In the genomic region with DNA sequence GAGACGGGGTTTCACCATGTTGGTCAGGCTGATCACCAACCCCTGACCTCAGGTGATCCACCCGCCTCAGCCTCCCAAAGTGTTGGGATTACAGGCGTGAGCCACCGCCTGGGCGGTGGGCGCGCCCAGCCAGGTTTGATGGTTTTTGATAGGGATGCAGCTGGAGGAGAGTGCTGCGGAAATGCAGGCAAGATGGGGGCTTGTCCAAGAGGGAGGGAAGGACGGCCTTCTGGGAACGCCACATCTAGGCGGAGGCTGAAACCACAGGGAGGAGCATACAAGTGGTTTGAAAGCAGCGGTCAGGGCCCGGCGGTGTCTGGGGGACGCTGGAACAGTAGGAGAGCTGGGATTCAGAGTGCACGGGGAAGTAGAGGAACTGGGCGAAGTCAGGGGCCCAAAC, we compare ENCODE assay signal across 24 cellular contexts.
"Had no signal": no experiment of that assay in that cellular context is flagged by ENCODE, and none has a peak within 500 bp of the region (broad histone marks: within the 10 kb centered on the region; RNA-seq: fewer than 3 reads in every experiment).

No MANE protein-coding gene starts in this region.

- H3K36me3 ChIP-seq: stomach, suprapubic skin, thoracic aorta, thyroid gland, tibial artery, transverse colon, upper lobe of left lung, upper lobe of right lung, uterus, vagina had no signal

- DNase-seq: stimulated activated CD4-positive, alpha-beta T cell treated with anti-CD3 and anti-CD28 coated beads, Interleukin-2, amount 100 ng/mL, for 48 hours; stimulated activated CD4-positive, alpha-beta T cell treated with anti-CD3 and anti-CD28 coated beads, Interleukin-4, amount 100 ng/mL, for 1 hour; stimulated activated CD4-positive, alpha-beta T cell treated with anti-CD3 and anti-CD28 coated beads, Interleukin-4, amount 100 ng/mL, for 24 hours; stimulated activated CD4-positive, alpha-beta T cell treated with anti-CD3 and anti-CD28 coated beads, Interleukin-4, amount 100 ng/mL, for 4 hours; stimulated activated CD8-positive, alpha-beta memory T cell treated with anti-CD3 and anti-CD28 coated beads, Interleukin-4, amount 100 ng/mL, for 48 hours; stimulated activated naive B cell treated with anti-CD40 and anti-IgM and Interleukin-4, amounts not matched to agents 10 μg/mL and 1 μg/mL and 100 μg/mL, for 72 hours; stimulated activated naive CD4-positive, alpha-beta T cell; stimulated activated naive CD4-positive, alpha-beta T cell treated with Interleukin-2 at 50 U/mL for 16 hours; stimulated activated naive CD8-positive, alpha-beta T cell treated with anti-CD3 and anti-CD28 coated beads, Interleukin-15, amount 100 ng/mL, for 72 hours; stimulated activated naive CD8-positive, alpha-beta T cell treated with anti-CD3 and anti-CD28 coated beads, Interleukin-15, Interleukin-2, amounts not matched to agents 100 U/mL and 50 U/mL, for 24 hours; stomach; substantia nigra; testis; thyroid gland; transverse colon; trophoblast cell; upper lobe of right lung; uterus had no signal

- H3K9me3 ChIP-seq: stomach, suprapubic skin, testis, thoracic aorta, thyroid gland, tibial artery, transverse colon, upper lobe of left lung, upper lobe of right lung, uterus, vagina had no signal

- H3K4me3 ChIP-seq: stomach, suprapubic skin, testis, thoracic aorta, thyroid gland, tibial artery, tibial nerve, transverse colon, upper lobe of left lung, upper lobe of right lung, uterus, vagina had no signal

- H3K27ac ChIP-seq: stomach, suprapubic skin, testis, thoracic aorta, thyroid gland, tibial artery, tibial nerve, transverse colon, upper lobe of left lung, upper lobe of right lung, uterus, vagina had no signal

- H3K4me1 ChIP-seq: stomach, suprapubic skin, testis, thyroid gland, tibial artery, tibial nerve, transverse colon, upper lobe of left lung, upper lobe of right lung, uterus, vagina had no signal

- H3K27me3 ChIP-seq: stomach, suprapubic skin, testis, thyroid gland, tibial artery, tibial nerve, transverse colon, upper lobe of left lung, upper lobe of right lung, uterus, vagina had no signal
